ENCODE assay signal across 35 cellular contexts in genomic region chr4:108811486-108811885, GRCh38. TPM values are rescaled to one million over a fixed set of nuclear protein-coding genes. Genes with fewer than 3 reads are reported as not detected.
"Had no signal": no experiment of that assay in that cellular context is flagged by ENCODE, and none has a peak within 500 bp of the region (broad histone marks: within the 10 kb centered on the region; RNA-seq: fewer than 3 reads in every experiment).

No MANE protein-coding gene starts in this region.

- H3K4me1 ChIP-seq: ascending aorta had no signal

- DNase-seq: activated B cell treated with CpG ODN at 0.5 μM for 24 hours; activated CD4-positive, alpha-beta memory T cell treated with anti-CD3 and anti-CD28 coated beads for 36 hours; activated CD4-positive, alpha-beta T cell treated with anti-CD3 and anti-CD28 coated beads for 4 hours; activated CD4-positive, alpha-beta T cell treated with anti-CD3 and anti-CD28 coated beads, Interleukin-2, amount 10 ng/mL, durations not matched to agents 24 days and 14 days; activated CD4-positive, alpha-beta T cell treated with anti-CD3 and anti-CD28 coated beads, Interleukin-2, amount 50 U/mL, for 1 hour; activated CD4-positive, alpha-beta T cell treated with anti-CD3 and anti-CD28 coated beads, Interleukin-2, amount 50 U/mL, for 4 hours; activated CD4-positive, CD25-positive, alpha-beta regulatory T cell treated with anti-CD3 and anti-CD28 coated beads, Interleukin-2, amount 50 U/mL, for 72 hours; activated CD8-positive, alpha-beta memory T cell treated with anti-CD3 and anti-CD28 coated beads, Interleukin-2, amount 50 U/mL, for 4 hours; activated CD8-positive, alpha-beta T cell treated with anti-CD3 and anti-CD28 coated beads for 36 hours; activated effector memory CD4-positive, alpha-beta T cell treated with anti-CD3 and anti-CD28 coated beads, Interleukin-2, amount 50 U/mL, for 16 hours; activated gamma-delta T cell treated with Interleukin-2 at 50 U/mL for 16 hours; activated naive CD4-positive, alpha-beta T cell; activated naive CD4-positive, alpha-beta T cell treated with anti-CD3 and anti-CD28 coated beads for 36 hours; activated naive CD4-positive, alpha-beta T cell treated with anti-CD3 and anti-CD28 coated beads, Interleukin-2, amount 50 U/mL, for 16 hours; activated naive CD8-positive, alpha-beta T cell treated with anti-CD3 and anti-CD28 coated beads for 36 hours; activated T-cell treated with anti-CD3 and anti-CD28 coated beads for 4 hours; activated T-cell treated with anti-CD3 and anti-CD28 coated beads, Interleukin-2, amount 50 U/mL, for 1 hour; activated T-cell treated with anti-CD3 and anti-CD28 coated beads, Interleukin-2, amount 50 U/mL, for 4 hours; activated T-cell treated with anti-CD3 and anti-CD28 coated beads, Interleukin-2, amount 50 U/mL, for 72 hours; amygdala; anterior cingulate cortex; caudate nucleus; cerebellar nuclear complex; T-helper 1 cell; T-helper 2 cell; T-helper 9 cell had no signal

- H3K27me3 ChIP-seq: ascending aorta, cardiac muscle cell had no signal

- H3K27ac ChIP-seq: ascending aorta, cardiac muscle cell, VCaP had no signal

- H3K9me3 ChIP-seq: ascending aorta had no signal

- H3K4me3 ChIP-seq: ascending aorta, cardiac muscle cell had no signal

- H3K36me3 ChIP-seq: ascending aorta, cardiac muscle cell had no signal

RNA-seq across cellular contexts. Expression of gene ETNPPL, which starts 48.6 kb away (rescaled TPM):
- total RNA-seq: activated B cell treated with CpG ODN at 0.5 μM for 24 hours; activated CD4-positive, alpha-beta memory T cell treated with anti-CD3 and anti-CD28 coated beads for 36 hours; activated CD4-positive, alpha-beta T cell treated with anti-CD3 and anti-CD28 coated beads, Interleukin-2, amount 10 ng/mL, durations not matched to agents 24 days and 14 days; activated CD8-positive, alpha-beta memory T cell treated with anti-CD3 and anti-CD28 coated beads for 36 hours; activated CD8-positive, alpha-beta T cell treated with anti-CD3 and anti-CD28 coated beads for 36 hours; activated naive CD4-positive, alpha-beta T cell treated with anti-CD3 and anti-CD28 coated beads for 36 hours; activated naive CD4-positive, alpha-beta T cell treated with anti-CD3 and anti-CD28 coated beads, Interleukin-2, amount 50 U/mL, for 72 hours; activated naive CD8-positive, alpha-beta T cell treated with anti-CD3 and anti-CD28 coated beads for 36 hours; activated T-cell treated with anti-CD3 and anti-CD28 coated beads, Interleukin-2, amount 50 U/mL, for 4 hours; activated T-cell treated with anti-CD3 and anti-CD28 coated beads, Interleukin-2, amount 50 U/mL, for 72 hours; activated T-helper 1 cell treated with anti-CD3 and anti-CD28 coated beads, Interleukin-12 subunit alpha, Interleukin-12 subunit beta, Interleukin-2, Interleukin-4 antibody, amounts not matched to agents 30 ng/mL and 10 ng/mL and 1 ng/mL, durations not matched to agents 14 hours and 24 hours and 36 hours; activated T-helper 17 cell treated with anti-CD3 and anti-CD28 coated beads, Interleukin-2, amount 50 U/mL, for 72 hours; ascending aorta; bronchial epithelial cell; chondrocyte had no signal
